8 cellular contexts compared by ENCODE assay signal in genomic region chr6:25017932-25018581, GRCh38.
DNase-seq lines count a peak whose midpoint lies in the region; ATAC-seq and TF ChIP-seq lines count a peak whose summit lies in the region.

No MANE protein-coding gene starts in this region.

- no peaks in the 10 kb centered on the region for H3K9me3 Mint-ChIP-seq in activated T-helper 2 cell treated with anti-CD3 and anti-CD28 coated beads, Interferon-gamma antibody, Interleukin-2, Interleukin-4, amounts not matched to agents 10 μg/mL and 5 μg/mL and 100 μg/mL, durations not matched to agents 14 hours and 24 hours and 36 hours
- H3K9me3 Mint-ChIP-seq in glutamatergic neuron (ENCODE audit: unreplicated experiment), result peaks cover 4% of the 10 kb centered on the region

- ATAC-seq in HG03432 (IDR thresholded peaks at IDR 0.05; ENCODE audit: unreplicated experiment) (peak; percentile 75), RWPE2 (ENCODE audit: low read depth) (peak; percentile 67), HG03280 (IDR thresholded peaks at IDR 0.05; ENCODE audit: unreplicated experiment) (no peak)

- H3K4me3 Mint-ChIP-seq in activated T-helper 2 cell treated with anti-CD3 and anti-CD28 coated beads, Interferon-gamma antibody, Interleukin-2, Interleukin-4, amounts not matched to agents 10 μg/mL and 5 μg/mL and 100 μg/mL, durations not matched to agents 14 hours and 24 hours and 36 hours (ENCODE audit: low read depth), result no peak overlapping the region
- no peak overlapping the region for H3K4me3 Mint-ChIP-seq in glutamatergic neuron (ENCODE audit: unreplicated experiment)

- H3K27me3 ChIP-seq in RWPE2 (ENCODE audit: insufficient read depth, poor library complexity, severe bottlenecking), result no peaks in the 10 kb centered on the region

- H3K36me3 Mint-ChIP-seq in activated T-helper 2 cell treated with anti-CD3 and anti-CD28 coated beads, Interferon-gamma antibody, Interleukin-2, Interleukin-4, amounts not matched to agents 10 μg/mL and 5 μg/mL and 100 μg/mL, durations not matched to agents 14 hours and 24 hours and 36 hours (ENCODE audit: low read depth), result no peaks in the 10 kb centered on the region
- no peaks in the 10 kb centered on the region for H3K36me3 Mint-ChIP-seq in glutamatergic neuron (ENCODE audit: unreplicated experiment)

- peak overlapping the region; percentile 80 for H3K27ac ChIP-seq in RWPE2 (ENCODE audit: poor library complexity, severe bottlenecking)

- H3K4me1 ChIP-seq in RWPE2 (ENCODE audit: insufficient read depth, poor library complexity, severe bottlenecking), result peaks cover 48% of the 10 kb centered on the region

- DNase-seq in GM13977 (ENCODE audit: low spot score) (peak; percentile 64), RWPE2 (ENCODE audit: low spot score) (no peak), glutamatergic neuron (peak; percentile 71), retina (peak; percentile 20), putamen (ENCODE audit: low spot score) (no peak)
- DNase-seq in activated T-helper 2 cell treated with anti-CD3 and anti-CD28 coated beads, Interferon-gamma antibody, Interleukin-2, Interleukin-4, amounts not matched to agents 10 μg/mL and 5 μg/mL and 100 μg/mL, durations not matched to agents 14 hours and 24 hours and 36 hours (ENCODE audit: low spot score), result peak; percentile 71

- in situ Hi-C loops in GM13977 (cut with MboI; ENCODE audit: low pct_unique_long_range_greater_than_20kb, low sequenced_read_pairs, unreplicated experiment), result loop anchor here (10.0 to 25.0 kb wide), 2 partner anchors 163 to 306 kb away; partner anchors contain the start of gene C6orf62

- H3K36me3 ChIP-seq in RWPE2 (ENCODE audit: low read depth), result no peaks in the 10 kb centered on the region

- intact Hi-C loops in activated T-helper 2 cell treated with anti-CD3 and anti-CD28 coated beads, Interferon-gamma antibody, Interleukin-2, Interleukin-4, amounts not matched to agents 10 μg/mL and 5 μg/mL and 100 μg/mL, durations not matched to agents 14 hours and 24 hours and 36 hours (cut with micrococcal nuclease), result loop anchor here (1.0 to 5.0 kb wide), 5 partner anchors 12 to 436 kb away; no protein-coding TSS in a partner anchor

- no peaks in the 10 kb centered on the region for H3K27me3 Mint-ChIP-seq in activated T-helper 2 cell treated with anti-CD3 and anti-CD28 coated beads, Interferon-gamma antibody, Interleukin-2, Interleukin-4, amounts not matched to agents 10 μg/mL and 5 μg/mL and 100 μg/mL, durations not matched to agents 14 hours and 24 hours and 36 hours (ENCODE audit: low read depth)
- H3K27me3 Mint-ChIP-seq in glutamatergic neuron (ENCODE audit: unreplicated experiment), result no peaks in the 10 kb centered on the region

- no peaks in the 10 kb centered on the region for H3K9me3 ChIP-seq in RWPE2 (ENCODE audit: severe bottlenecking)

- no peak overlapping the region for H3K4me3 ChIP-seq in RWPE2 (ENCODE audit: severe bottlenecking)

- peak overlapping the region; percentile 68 for H3K27ac Mint-ChIP-seq in activated T-helper 2 cell treated with anti-CD3 and anti-CD28 coated beads, Interferon-gamma antibody, Interleukin-2, Interleukin-4, amounts not matched to agents 10 μg/mL and 5 μg/mL and 100 μg/mL, durations not matched to agents 14 hours and 24 hours and 36 hours
- no peak overlapping the region for H3K27ac Mint-ChIP-seq in glutamatergic neuron (ENCODE audit: unreplicated experiment)

- TF ChIP-seq CTCF in GM13977 (IDR thresholded peaks at IDR 0.05; ENCODE audit: extremely low read depth, insufficient read depth, missing control alignments) (peak; percentile 81), RWPE2 (IDR thresholded peaks at IDR 0.05; ENCODE audit: poor library complexity, severe bottlenecking) (peak; percentile 90), glutamatergic neuron (IDR thresholded peaks at IDR 0.05; ENCODE audit: partially characterized antibody, unreplicated experiment) (peak; percentile 65)

- peaks cover 33% of the 10 kb centered on the region for H3K4me1 Mint-ChIP-seq in activated T-helper 2 cell treated with anti-CD3 and anti-CD28 coated beads, Interferon-gamma antibody, Interleukin-2, Interleukin-4, amounts not matched to agents 10 μg/mL and 5 μg/mL and 100 μg/mL, durations not matched to agents 14 hours and 24 hours and 36 hours (ENCODE audit: low read depth)
- peaks cover 14% of the 10 kb centered on the region for H3K4me1 Mint-ChIP-seq in glutamatergic neuron (ENCODE audit: low read depth, unreplicated experiment)

Comparison
In these comparisons a context has a peak if more than half of its experiments do, and no peak if none do; other contexts are left out.
1. DNase-seq: peak in GM13977 (single experiment), activated T-helper 2 cell treated with anti-CD3 and anti-CD28 coated beads, Interferon-gamma antibody, Interleukin-2, Interleukin-4, amounts not matched to agents 10 μg/mL and 5 μg/mL and 100 μg/mL, durations not matched to agents 14 hours and 24 hours and 36 hours (single experiment), glutamatergic neuron (single experiment) and retina (single experiment); none in RWPE2 (single experiment) and putamen (single experiment).
2. Peak in every context shown above with its lines, with median percentiles within 50 percentile points of each other: CTCF ChIP-seq.